1 cellular context compared by ENCODE assay signal in the genomic region with DNA sequence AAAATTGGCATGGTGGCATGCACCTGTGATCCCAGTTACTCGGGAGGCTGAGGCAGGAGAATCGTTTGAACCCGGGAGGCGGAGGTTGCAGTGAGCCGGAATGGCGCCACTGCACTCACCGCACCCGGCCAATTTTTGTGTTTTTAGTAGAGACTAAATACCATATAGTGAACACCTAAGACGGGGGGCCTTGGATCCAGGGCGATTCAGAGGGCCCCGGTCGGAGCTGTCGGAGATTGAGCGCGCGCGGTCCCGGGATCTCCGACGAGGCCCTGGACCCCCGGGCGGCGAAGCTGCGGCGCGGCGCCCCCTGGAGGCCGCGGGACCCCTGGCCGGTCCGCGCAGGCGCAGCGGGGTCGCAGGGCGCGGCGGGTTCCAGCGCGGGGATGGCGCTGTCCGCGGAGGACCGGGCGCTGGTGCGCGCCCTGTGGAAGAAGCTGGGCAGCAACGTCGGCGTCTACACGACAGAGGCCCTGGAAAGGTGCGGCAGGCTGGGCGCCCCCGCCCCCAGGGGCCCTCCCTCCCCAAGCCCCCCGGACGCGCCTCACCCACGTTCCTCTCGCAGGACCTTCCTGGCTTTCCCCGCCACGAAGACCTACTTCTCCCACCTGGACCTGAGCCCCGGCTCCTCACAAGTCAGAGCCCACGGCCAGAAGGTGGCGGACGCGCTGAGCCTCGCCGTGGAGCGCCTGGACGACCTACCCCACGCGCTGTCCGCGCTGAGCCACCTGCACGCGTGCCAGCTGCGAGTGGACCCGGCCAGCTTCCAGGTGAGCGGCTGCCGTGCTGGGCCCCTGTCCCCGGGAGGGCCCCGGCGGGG.
TF ChIP-seq lines count a peak whose summit lies in the region.

A gene (plus strand): TSS at position 359 of the 820 bp plus-strand sequence. CDS start 28 bp downstream, at position 387.

TF ChIP-seq in K562, 482 proteins besides CTCF, POLR2A, EP300 and RAD21 (continues in another document):
- peak; percentile 87 for TF ChIP-seq RB1 (IDR thresholded peaks at IDR 0.05; ENCODE audit: low read depth)
- TF ChIP-seq TBL1XR1 (IDR thresholded peaks at IDR 0.05; ENCODE audit: low read length in 2 of 2) = no peak
- TF ChIP-seq TEAD1 (CRISPR knock-in tag; IDR thresholded peaks at IDR 0.05) = peak in 1 of 2 experiments; percentile 34; a peak in 1 of 4 replicates
- TF ChIP-seq ADNP (tag; IDR thresholded peaks at IDR 0.05) = peak; percentile 77
- TF ChIP-seq ZBTB8A (IDR thresholded peaks at IDR 0.05; ENCODE audit: partially characterized antibody) = no peak
- peak; percentile 50; the same call in 1 of the 2 replicates for TF ChIP-seq SMARCA5 (IDR thresholded peaks at IDR 0.05)
- TF ChIP-seq ZBTB7A (IDR thresholded peaks at IDR 0.05; ENCODE audit: borderline replicate concordance, control insufficient read depth, low read depth, low read length) = peak; percentile 98
- TF ChIP-seq ERF (CRISPR knock-in tag; IDR thresholded peaks at IDR 0.05) = 0 out of 2 replicates have a peak, but pooled peaks have one; percentile 20
- 0 out of 2 replicates have a peak, but pooled peaks have one; percentile 29 for TF ChIP-seq KLF1 (tag; IDR thresholded peaks at IDR 0.05)
- TF ChIP-seq XRCC5 (IDR thresholded peaks at IDR 0.05; ENCODE audit: low read depth, low read length) = 0 out of 2 replicates have a peak, but pooled peaks have one; percentile 13
- TF ChIP-seq SMC3 (conservative IDR thresholded peaks at IDR 0.05; ENCODE audit: insufficient read depth, low read depth, low read length) = peak; percentile 53; the same call in 1 of the 2 replicates
- TF ChIP-seq CREBBP (IDR thresholded peaks at IDR 0.05; ENCODE audit: low read depth, low read length) = no peak
- no peak for TF ChIP-seq KLF16 (IDR thresholded peaks at IDR 0.05)
- TF ChIP-seq, protein P1, sequence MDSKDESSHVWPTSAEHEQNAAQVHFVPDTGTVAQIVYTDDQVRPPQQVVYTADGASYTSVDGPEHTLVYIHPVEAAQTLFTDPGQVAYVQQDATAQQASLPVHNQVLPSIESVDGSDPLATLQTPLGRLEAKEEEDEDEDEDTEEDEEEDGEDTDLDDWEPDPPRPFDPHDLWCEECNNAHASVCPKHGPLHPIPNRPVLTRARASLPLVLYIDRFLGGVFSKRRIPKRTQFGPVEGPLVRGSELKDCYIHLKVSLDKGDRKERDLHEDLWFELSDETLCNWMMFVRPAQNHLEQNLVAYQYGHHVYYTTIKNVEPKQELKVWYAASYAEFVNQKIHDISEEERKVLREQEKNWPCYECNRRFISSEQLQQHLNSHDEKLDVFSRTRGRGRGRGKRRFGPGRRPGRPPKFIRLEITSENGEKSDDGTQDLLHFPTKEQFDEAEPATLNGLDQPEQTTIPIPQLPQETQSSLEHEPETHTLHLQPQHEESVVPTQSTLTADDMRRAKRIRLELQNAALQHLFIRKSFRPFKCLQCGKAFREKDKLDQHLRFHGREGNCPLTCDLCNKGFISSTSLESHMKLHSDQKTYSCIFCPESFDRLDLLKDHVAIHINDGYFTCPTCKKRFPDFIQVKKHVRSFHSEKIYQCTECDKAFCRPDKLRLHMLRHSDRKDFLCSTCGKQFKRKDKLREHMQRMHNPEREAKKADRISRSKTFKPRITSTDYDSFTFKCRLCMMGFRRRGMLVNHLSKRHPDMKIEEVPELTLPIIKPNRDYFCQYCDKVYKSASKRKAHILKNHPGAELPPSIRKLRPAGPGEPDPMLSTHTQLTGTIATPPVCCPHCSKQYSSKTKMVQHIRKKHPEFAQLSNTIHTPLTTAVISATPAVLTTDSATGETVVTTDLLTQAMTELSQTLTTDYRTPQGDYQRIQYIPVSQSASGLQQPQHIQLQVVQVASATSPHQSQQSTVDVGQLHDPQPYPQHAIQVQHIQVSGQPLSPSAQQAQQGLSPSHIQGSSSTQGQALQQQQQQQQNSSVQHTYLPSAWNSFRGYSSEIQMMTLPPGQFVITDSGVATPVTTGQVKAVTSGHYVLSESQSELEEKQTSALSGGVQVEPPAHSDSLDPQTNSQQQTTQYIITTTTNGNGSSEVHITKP (IDR thresholded peaks at IDR 0.05; ENCODE audit: partially characterized antibody) = no peak
- peak; percentile 37 for TF ChIP-seq TAF1 (IDR thresholded peaks at IDR 0.05; ENCODE audit: control insufficient read depth, extremely low read depth, insufficient read depth, low read length, severe bottlenecking)
- TF ChIP-seq, protein P2, sequence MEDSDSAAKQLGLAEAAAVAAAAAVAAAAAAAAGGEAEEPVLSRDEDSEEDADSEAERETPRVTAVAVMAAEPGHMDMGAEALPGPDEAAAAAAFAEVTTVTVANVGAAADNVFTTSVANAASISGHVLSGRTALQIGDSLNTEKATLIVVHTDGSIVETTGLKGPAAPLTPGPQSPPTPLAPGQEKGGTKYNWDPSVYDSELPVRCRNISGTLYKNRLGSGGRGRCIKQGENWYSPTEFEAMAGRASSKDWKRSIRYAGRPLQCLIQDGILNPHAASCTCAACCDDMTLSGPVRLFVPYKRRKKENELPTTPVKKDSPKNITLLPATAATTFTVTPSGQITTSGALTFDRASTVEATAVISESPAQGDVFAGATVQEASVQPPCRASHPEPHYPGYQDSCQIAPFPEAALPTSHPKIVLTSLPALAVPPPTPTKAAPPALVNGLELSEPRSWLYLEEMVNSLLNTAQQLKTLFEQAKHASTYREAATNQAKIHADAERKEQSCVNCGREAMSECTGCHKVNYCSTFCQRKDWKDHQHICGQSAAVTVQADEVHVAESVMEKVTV (CRISPR knock-in tag; IDR thresholded peaks at IDR 0.05) = no peak
- peak; percentile 87 to 90 for TF ChIP-seq NRF1 (conservative IDR thresholded peaks at IDR 0.05 in 1 of 2, IDR thresholded peaks at IDR 0.05 in 1 of 2)
- peak; percentile 78 for TF ChIP-seq CXXC5 (CRISPR knock-in tag; IDR thresholded peaks at IDR 0.05)
- no peak for TF ChIP-seq THRAP3 (IDR thresholded peaks at IDR 0.05; ENCODE audit: borderline replicate concordance)
- TF ChIP-seq, protein P3, sequence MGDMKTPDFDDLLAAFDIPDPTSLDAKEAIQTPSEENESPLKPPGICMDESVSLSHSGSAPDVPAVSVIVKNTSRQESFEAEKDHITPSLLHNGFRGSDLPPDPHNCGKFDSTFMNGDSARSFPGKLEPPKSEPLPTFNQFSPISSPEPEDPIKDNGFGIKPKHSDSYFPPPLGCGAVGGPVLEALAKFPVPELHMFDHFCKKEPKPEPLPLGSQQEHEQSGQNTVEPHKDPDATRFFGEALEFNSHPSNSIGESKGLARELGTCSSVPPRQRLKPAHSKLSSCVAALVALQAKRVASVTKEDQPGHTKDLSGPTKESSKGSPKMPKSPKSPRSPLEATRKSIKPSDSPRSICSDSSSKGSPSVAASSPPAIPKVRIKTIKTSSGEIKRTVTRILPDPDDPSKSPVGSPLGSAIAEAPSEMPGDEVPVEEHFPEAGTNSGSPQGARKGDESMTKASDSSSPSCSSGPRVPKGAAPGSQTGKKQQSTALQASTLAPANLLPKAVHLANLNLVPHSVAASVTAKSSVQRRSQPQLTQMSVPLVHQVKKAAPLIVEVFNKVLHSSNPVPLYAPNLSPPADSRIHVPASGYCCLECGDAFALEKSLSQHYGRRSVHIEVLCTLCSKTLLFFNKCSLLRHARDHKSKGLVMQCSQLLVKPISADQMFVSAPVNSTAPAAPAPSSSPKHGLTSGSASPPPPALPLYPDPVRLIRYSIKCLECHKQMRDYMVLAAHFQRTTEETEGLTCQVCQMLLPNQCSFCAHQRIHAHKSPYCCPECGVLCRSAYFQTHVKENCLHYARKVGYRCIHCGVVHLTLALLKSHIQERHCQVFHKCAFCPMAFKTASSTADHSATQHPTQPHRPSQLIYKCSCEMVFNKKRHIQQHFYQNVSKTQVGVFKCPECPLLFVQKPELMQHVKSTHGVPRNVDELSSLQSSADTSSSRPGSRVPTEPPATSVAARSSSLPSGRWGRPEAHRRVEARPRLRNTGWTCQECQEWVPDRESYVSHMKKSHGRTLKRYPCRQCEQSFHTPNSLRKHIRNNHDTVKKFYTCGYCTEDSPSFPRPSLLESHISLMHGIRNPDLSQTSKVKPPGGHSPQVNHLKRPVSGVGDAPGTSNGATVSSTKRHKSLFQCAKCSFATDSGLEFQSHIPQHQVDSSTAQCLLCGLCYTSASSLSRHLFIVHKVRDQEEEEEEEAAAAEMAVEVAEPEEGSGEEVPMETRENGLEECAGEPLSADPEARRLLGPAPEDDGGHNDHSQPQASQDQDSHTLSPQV (IDR thresholded peaks at IDR 0.05) = peak; percentile 76
- peak in 1 of 2 experiments; percentile 8; a peak in 1 of 4 replicates for TF ChIP-seq HDAC1 (IDR thresholded peaks at IDR 0.05)
- peak in 1 of 2 experiments; percentile 62; a peak in 1 of 4 replicates for TF ChIP-seq SIN3A (IDR thresholded peaks at IDR 0.05; ENCODE audit: borderline replicate concordance in 2 of 2, control insufficient read depth in 1 of 2, low read depth in 2 of 2, low read length in 2 of 2)
- TF ChIP-seq EZH2 (IDR thresholded peaks at IDR 0.05; ENCODE audit: borderline replicate concordance, low read depth, low read length) = no peak
- TF ChIP-seq, protein P4, sequence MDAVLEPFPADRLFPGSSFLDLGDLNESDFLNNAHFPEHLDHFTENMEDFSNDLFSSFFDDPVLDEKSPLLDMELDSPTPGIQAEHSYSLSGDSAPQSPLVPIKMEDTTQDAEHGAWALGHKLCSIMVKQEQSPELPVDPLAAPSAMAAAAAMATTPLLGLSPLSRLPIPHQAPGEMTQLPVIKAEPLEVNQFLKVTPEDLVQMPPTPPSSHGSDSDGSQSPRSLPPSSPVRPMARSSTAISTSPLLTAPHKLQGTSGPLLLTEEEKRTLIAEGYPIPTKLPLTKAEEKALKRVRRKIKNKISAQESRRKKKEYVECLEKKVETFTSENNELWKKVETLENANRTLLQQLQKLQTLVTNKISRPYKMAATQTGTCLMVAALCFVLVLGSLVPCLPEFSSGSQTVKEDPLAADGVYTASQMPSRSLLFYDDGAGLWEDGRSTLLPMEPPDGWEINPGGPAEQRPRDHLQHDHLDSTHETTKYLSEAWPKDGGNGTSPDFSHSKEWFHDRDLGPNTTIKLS (IDR thresholded peaks at IDR 0.05; ENCODE audit: borderline replicate concordance, low read depth) = peak; percentile 47; the same call in 1 of the 2 replicates
- TF ChIP-seq LEF1 (IDR thresholded peaks at IDR 0.05) = no peak
- TF ChIP-seq, protein P5, sequence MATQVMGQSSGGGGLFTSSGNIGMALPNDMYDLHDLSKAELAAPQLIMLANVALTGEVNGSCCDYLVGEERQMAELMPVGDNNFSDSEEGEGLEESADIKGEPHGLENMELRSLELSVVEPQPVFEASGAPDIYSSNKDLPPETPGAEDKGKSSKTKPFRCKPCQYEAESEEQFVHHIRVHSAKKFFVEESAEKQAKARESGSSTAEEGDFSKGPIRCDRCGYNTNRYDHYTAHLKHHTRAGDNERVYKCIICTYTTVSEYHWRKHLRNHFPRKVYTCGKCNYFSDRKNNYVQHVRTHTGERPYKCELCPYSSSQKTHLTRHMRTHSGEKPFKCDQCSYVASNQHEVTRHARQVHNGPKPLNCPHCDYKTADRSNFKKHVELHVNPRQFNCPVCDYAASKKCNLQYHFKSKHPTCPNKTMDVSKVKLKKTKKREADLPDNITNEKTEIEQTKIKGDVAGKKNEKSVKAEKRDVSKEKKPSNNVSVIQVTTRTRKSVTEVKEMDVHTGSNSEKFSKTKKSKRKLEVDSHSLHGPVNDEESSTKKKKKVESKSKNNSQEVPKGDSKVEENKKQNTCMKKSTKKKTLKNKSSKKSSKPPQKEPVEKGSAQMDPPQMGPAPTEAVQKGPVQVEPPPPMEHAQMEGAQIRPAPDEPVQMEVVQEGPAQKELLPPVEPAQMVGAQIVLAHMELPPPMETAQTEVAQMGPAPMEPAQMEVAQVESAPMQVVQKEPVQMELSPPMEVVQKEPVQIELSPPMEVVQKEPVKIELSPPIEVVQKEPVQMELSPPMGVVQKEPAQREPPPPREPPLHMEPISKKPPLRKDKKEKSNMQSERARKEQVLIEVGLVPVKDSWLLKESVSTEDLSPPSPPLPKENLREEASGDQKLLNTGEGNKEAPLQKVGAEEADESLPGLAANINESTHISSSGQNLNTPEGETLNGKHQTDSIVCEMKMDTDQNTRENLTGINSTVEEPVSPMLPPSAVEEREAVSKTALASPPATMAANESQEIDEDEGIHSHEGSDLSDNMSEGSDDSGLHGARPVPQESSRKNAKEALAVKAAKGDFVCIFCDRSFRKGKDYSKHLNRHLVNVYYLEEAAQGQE (CRISPR knock-in tag; IDR thresholded peaks at IDR 0.05; ENCODE audit: low read depth) = 0 out of 2 replicates have a peak, but pooled peaks have one; percentile 43
- peak in 1 of 3 experiments; percentile 55 for TF ChIP-seq YY1 (IDR thresholded peaks at IDR 0.05; ENCODE audit: borderline replicate concordance in 1 of 3, control insufficient read depth in 1 of 3, extremely low read depth in 1 of 3, insufficient read depth in 3 of 3, insufficient read length in 1 of 3, insufficient replicate concordance in 2 of 3, low read depth in 1 of 3, low read length in 2 of 3)
- peak; percentile 76 for TF ChIP-seq BCOR (IDR thresholded peaks at IDR 0.05)
- 0 out of 2 replicates have a peak, but pooled peaks have one; percentile 23 for TF ChIP-seq DMBX1 (CRISPR knock-in tag; IDR thresholded peaks at IDR 0.05; ENCODE audit: borderline replicate concordance)
- TF ChIP-seq POLR2AphosphoS2 (IDR thresholded peaks at IDR 0.05; ENCODE audit: low read length) = no peak
- TF ChIP-seq RBM34 (IDR thresholded peaks at IDR 0.05; ENCODE audit: borderline replicate concordance, insufficient read depth, low read length) = no peak
- TF ChIP-seq HCFC1 (IDR thresholded peaks at IDR 0.05; ENCODE audit: low read depth, low read length) = peak; percentile 28; the same call in 1 of the 2 replicates
- peak; percentile 18 for TF ChIP-seq FUS (optimal IDR thresholded peaks at IDR 0.05; ENCODE audit: low read depth, low read length)
- TF ChIP-seq ILF3 (IDR thresholded peaks at IDR 0.05; ENCODE audit: borderline replicate concordance) = no peak
- TF ChIP-seq, protein P6, sequence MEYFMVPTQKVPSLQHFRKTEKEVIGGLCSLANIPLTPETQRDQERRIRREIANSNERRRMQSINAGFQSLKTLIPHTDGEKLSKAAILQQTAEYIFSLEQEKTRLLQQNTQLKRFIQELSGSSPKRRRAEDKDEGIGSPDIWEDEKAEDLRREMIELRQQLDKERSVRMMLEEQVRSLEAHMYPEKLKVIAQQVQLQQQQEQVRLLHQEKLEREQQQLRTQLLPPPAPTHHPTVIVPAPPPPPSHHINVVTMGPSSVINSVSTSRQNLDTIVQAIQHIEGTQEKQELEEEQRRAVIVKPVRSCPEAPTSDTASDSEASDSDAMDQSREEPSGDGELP (CRISPR knock-in tag; IDR thresholded peaks at IDR 0.05; ENCODE audit: borderline replicate concordance) = no peak
- TF ChIP-seq FIP1L1 (IDR thresholded peaks at IDR 0.05; ENCODE audit: low read depth, low read length, poor library complexity, severe bottlenecking) = peak; percentile 8
